In the genomic region with DNA sequence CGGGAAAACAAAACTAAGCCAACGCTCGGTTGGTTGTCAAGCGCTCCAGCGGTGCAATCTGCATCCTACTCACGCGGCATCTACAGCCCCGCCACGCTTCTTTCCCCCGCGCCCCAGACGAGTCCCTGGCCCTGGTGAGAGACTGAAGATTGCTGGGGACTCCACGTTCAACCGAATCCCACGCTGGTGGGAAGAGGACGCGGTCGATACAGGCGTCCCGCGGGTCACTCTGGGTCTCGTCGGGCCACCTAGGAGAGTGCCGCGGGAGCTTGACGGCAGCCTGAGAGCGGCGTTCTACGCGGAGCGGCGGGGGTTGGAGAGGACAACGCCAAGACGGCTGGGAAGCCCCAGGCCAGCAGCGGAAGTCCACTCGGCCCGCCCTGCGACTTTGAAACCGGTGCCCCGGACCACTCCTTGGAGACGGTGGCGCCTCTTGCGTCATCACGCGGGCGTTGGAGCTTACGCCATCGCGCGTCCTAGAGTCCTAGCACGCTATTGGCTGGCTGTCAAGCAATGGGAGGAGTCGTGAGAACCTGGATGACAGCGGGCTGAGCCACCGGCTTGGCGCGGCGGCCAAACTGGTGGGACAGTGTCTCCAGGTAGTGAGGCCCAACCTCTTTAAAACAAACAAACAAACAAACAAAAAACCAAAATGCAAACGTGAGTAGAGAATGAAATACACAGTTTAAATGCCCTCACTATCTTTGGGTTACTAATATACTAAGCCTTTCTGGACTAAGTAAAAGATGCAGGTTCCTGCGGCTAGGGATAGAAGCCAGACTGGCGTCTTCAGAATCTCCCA, we compare ENCODE assay signal across 1 cellular context.
TF ChIP-seq lines count a peak whose summit lies in the region.

A gene (minus strand): TSS at position 367 of the 802 bp plus-strand sequence. CDS start 436 bp downstream, outside the sequence.

TF ChIP-seq in HepG2, 621 proteins besides CTCF, POLR2A, EP300 and RAD21 (continued from another document and continues in another):
- TF ChIP-seq, protein P1, sequence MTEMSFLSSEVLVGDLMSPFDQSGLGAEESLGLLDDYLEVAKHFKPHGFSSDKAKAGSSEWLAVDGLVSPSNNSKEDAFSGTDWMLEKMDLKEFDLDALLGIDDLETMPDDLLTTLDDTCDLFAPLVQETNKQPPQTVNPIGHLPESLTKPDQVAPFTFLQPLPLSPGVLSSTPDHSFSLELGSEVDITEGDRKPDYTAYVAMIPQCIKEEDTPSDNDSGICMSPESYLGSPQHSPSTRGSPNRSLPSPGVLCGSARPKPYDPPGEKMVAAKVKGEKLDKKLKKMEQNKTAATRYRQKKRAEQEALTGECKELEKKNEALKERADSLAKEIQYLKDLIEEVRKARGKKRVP (CRISPR knock-in tag; IDR thresholded peaks at IDR 0.05): peak in 1 of 2 experiments; percentile 93; a peak in 2 of 4 replicates
- TF ChIP-seq, protein P2, sequence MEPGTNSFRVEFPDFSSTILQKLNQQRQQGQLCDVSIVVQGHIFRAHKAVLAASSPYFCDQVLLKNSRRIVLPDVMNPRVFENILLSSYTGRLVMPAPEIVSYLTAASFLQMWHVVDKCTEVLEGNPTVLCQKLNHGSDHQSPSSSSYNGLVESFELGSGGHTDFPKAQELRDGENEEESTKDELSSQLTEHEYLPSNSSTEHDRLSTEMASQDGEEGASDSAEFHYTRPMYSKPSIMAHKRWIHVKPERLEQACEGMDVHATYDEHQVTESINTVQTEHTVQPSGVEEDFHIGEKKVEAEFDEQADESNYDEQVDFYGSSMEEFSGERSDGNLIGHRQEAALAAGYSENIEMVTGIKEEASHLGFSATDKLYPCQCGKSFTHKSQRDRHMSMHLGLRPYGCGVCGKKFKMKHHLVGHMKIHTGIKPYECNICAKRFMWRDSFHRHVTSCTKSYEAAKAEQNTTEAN (CRISPR knock-in tag; conservative IDR thresholded peaks at IDR 0.05): 0 out of 2 replicates have a peak, but pooled peaks have one; percentile 16
- TF ChIP-seq, protein P3, sequence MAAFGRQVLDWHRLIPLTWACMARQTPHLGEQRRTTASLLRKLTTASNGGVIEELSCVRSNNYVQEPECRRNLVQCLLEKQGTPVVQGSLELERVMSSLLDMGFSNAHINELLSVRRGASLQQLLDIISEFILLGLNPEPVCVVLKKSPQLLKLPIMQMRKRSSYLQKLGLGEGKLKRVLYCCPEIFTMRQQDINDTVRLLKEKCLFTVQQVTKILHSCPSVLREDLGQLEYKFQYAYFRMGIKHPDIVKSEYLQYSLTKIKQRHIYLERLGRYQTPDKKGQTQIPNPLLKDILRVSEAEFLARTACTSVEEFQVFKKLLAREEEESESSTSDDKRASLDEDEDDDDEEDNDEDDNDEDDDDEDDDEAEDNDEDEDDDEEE (CRISPR knock-in tag; IDR thresholded peaks at IDR 0.05): no peak; the same call in 1 of the 2 replicates
- TF ChIP-seq, protein P4, sequence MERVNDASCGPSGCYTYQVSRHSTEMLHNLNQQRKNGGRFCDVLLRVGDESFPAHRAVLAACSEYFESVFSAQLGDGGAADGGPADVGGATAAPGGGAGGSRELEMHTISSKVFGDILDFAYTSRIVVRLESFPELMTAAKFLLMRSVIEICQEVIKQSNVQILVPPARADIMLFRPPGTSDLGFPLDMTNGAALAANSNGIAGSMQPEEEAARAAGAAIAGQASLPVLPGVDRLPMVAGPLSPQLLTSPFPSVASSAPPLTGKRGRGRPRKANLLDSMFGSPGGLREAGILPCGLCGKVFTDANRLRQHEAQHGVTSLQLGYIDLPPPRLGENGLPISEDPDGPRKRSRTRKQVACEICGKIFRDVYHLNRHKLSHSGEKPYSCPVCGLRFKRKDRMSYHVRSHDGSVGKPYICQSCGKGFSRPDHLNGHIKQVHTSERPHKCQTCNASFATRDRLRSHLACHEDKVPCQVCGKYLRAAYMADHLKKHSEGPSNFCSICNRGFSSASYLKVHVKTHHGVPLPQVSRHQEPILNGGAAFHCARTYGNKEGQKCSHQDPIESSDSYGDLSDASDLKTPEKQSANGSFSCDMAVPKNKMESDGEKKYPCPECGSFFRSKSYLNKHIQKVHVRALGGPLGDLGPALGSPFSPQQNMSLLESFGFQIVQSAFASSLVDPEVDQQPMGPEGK (CRISPR knock-in tag; IDR thresholded peaks at IDR 0.05): peak; percentile 36
- TF ChIP-seq YEATS4 (CRISPR knock-in tag; IDR thresholded peaks at IDR 0.05; ENCODE audit: borderline replicate concordance) (peak; percentile 75; the same call in 1 of the 2 replicates), NFYB (CRISPR knock-in tag; IDR thresholded peaks at IDR 0.05) (peak; percentile 82), CREM (IDR thresholded peaks at IDR 0.05) (peak; percentile 91), CREM (CRISPR knock-in tag; IDR thresholded peaks at IDR 0.05) (no peak; the same call in 1 of the 2 replicates), CHD2 (IDR thresholded peaks at IDR 0.05; ENCODE audit: low read depth, low read length) (no peak; the same call in 1 of the 2 replicates), ZNF431 (CRISPR knock-in tag; IDR thresholded peaks at IDR 0.05; ENCODE audit: borderline replicate concordance, low read depth) (no peak; the same call in 1 of the 2 replicates), ZBTB7B (CRISPR knock-in tag; IDR thresholded peaks at IDR 0.05) (0 out of 2 replicates have a peak, but pooled peaks have one; percentile 22), LCORL (IDR thresholded peaks at IDR 0.05) (no peak), LCORL (CRISPR knock-in tag; IDR thresholded peaks at IDR 0.05) (0 out of 2 replicates have a peak, but pooled peaks have one; percentile 44), REPIN1 (CRISPR knock-in tag; IDR thresholded peaks at IDR 0.05; ENCODE audit: borderline replicate concordance, low read depth) (peak; percentile 80), TGIF2 (CRISPR knock-in tag; IDR thresholded peaks at IDR 0.05) (peak; percentile 96), ISL2 (CRISPR knock-in tag; IDR thresholded peaks at IDR 0.05) (peak; percentile 38; the same call in 1 of the 2 replicates), SRY (CRISPR knock-in tag; IDR thresholded peaks at IDR 0.05) (no peak; the same call in 1 of the 2 replicates), KDM5A (IDR thresholded peaks at IDR 0.05; ENCODE audit: borderline replicate concordance, low read length) (no peak; the same call in 1 of the 2 replicates), ZNF737 (CRISPR knock-in tag; IDR thresholded peaks at IDR 0.05; ENCODE audit: borderline replicate concordance) (0 out of 2 replicates have a peak, but pooled peaks have one; percentile 85), ZNF441 (CRISPR knock-in tag; IDR thresholded peaks at IDR 0.05; ENCODE audit: borderline replicate concordance) (no peak), CEBPB (IDR thresholded peaks at IDR 0.05; ENCODE audit: borderline replicate concordance, low read depth, low read length) (peak; percentile 100), ZBTB21 (CRISPR knock-in tag; IDR thresholded peaks at IDR 0.05) (peak; percentile 91), FOXA3 (CRISPR knock-in tag; IDR thresholded peaks at IDR 0.05) (peak; percentile 49), PTBP1 (IDR thresholded peaks at IDR 0.05; ENCODE audit: low read depth, low read length, poor library complexity, severe bottlenecking) (peak; percentile 42), ZNF567 (CRISPR knock-in tag; IDR thresholded peaks at IDR 0.05; ENCODE audit: borderline replicate concordance) (no peak), HNRNPUL1 (IDR thresholded peaks at IDR 0.05; ENCODE audit: low read depth, low read length) (no peak), ZNF138 (CRISPR knock-in tag; IDR thresholded peaks at IDR 0.05; ENCODE audit: low read depth) (peak; percentile 20; the same call in 1 of the 2 replicates), ZNF839 (CRISPR knock-in tag; IDR thresholded peaks at IDR 0.05; ENCODE audit: borderline replicate concordance) (peak; percentile 69; the same call in 1 of the 2 replicates), ZNF773 (CRISPR knock-in tag; IDR thresholded peaks at IDR 0.05; ENCODE audit: borderline replicate concordance) (0 out of 2 replicates have a peak, but pooled peaks have one; percentile 33)
- TF ChIP-seq, protein P5, sequence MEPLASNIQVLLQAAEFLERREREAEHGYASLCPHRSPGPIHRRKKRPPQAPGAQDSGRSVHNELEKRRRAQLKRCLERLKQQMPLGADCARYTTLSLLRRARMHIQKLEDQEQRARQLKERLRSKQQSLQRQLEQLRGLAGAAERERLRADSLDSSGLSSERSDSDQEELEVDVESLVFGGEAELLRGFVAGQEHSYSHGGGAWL (CRISPR knock-in tag; IDR thresholded peaks at IDR 0.05): peak; percentile 79
- TF ChIP-seq, protein P6, sequence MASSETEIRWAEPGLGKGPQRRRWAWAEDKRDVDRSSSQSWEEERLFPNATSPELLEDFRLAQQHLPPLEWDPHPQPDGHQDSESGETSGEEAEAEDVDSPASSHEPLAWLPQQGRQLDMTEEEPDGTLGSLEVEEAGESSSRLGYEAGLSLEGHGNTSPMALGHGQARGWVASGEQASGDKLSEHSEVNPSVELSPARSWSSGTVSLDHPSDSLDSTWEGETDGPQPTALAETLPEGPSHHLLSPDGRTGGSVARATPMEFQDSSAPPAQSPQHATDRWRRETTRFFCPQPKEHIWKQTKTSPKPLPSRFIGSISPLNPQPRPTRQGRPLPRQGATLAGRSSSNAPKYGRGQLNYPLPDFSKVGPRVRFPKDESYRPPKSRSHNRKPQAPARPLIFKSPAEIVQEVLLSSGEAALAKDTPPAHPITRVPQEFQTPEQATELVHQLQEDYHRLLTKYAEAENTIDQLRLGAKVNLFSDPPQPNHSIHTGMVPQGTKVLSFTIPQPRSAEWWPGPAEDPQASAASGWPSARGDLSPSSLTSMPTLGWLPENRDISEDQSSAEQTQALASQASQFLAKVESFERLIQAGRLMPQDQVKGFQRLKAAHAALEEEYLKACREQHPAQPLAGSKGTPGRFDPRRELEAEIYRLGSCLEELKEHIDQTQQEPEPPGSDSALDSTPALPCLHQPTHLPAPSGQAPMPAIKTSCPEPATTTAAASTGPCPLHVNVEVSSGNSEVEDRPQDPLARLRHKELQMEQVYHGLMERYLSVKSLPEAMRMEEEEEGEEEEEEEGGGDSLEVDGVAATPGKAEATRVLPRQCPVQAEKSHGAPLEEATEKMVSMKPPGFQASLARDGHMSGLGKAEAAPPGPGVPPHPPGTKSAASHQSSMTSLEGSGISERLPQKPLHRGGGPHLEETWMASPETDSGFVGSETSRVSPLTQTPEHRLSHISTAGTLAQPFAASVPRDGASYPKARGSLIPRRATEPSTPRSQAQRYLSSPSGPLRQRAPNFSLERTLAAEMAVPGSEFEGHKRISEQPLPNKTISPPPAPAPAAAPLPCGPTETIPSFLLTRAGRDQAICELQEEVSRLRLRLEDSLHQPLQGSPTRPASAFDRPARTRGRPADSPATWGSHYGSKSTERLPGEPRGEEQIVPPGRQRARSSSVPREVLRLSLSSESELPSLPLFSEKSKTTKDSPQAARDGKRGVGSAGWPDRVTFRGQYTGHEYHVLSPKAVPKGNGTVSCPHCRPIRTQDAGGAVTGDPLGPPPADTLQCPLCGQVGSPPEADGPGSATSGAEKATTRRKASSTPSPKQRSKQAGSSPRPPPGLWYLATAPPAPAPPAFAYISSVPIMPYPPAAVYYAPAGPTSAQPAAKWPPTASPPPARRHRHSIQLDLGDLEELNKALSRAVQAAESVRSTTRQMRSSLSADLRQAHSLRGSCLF (CRISPR knock-in tag; IDR thresholded peaks at IDR 0.05; ENCODE audit: borderline replicate concordance): no peak
- TF ChIP-seq, protein P7, sequence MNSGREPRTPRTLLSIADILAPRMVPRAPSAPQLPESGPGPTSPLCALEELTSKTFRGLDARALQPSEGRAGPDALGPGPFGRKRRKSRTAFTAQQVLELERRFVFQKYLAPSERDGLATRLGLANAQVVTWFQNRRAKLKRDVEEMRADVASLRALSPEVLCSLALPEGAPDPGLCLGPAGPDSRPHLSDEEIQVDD (CRISPR knock-in tag; IDR thresholded peaks at IDR 0.05; ENCODE audit: borderline replicate concordance): no peak
- TF ChIP-seq, protein P8, sequence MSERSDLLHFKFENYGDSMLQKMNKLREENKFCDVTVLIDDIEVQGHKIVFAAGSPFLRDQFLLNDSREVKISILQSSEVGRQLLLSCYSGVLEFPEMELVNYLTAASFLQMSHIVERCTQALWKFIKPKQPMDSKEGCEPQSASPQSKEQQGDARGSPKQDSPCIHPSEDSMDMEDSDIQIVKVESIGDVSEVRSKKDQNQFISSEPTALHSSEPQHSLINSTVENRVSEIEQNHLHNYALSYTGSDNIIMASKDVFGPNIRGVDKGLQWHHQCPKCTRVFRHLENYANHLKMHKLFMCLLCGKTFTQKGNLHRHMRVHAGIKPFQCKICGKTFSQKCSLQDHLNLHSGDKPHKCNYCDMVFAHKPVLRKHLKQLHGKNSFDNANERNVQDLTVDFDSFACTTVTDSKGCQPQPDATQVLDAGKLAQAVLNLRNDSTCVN (CRISPR knock-in tag; IDR thresholded peaks at IDR 0.05; ENCODE audit: borderline replicate concordance): peak; percentile 36; the same call in 1 of the 2 replicates
- TF ChIP-seq, protein P9, sequence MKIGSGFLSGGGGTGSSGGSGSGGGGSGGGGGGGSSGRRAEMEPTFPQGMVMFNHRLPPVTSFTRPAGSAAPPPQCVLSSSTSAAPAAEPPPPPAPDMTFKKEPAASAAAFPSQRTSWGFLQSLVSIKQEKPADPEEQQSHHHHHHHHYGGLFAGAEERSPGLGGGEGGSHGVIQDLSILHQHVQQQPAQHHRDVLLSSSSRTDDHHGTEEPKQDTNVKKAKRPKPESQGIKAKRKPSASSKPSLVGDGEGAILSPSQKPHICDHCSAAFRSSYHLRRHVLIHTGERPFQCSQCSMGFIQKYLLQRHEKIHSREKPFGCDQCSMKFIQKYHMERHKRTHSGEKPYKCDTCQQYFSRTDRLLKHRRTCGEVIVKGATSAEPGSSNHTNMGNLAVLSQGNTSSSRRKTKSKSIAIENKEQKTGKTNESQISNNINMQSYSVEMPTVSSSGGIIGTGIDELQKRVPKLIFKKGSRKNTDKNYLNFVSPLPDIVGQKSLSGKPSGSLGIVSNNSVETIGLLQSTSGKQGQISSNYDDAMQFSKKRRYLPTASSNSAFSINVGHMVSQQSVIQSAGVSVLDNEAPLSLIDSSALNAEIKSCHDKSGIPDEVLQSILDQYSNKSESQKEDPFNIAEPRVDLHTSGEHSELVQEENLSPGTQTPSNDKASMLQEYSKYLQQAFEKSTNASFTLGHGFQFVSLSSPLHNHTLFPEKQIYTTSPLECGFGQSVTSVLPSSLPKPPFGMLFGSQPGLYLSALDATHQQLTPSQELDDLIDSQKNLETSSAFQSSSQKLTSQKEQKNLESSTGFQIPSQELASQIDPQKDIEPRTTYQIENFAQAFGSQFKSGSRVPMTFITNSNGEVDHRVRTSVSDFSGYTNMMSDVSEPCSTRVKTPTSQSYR (CRISPR knock-in tag; IDR thresholded peaks at IDR 0.05; ENCODE audit: borderline replicate concordance): no peak
- TF ChIP-seq, protein P10, sequence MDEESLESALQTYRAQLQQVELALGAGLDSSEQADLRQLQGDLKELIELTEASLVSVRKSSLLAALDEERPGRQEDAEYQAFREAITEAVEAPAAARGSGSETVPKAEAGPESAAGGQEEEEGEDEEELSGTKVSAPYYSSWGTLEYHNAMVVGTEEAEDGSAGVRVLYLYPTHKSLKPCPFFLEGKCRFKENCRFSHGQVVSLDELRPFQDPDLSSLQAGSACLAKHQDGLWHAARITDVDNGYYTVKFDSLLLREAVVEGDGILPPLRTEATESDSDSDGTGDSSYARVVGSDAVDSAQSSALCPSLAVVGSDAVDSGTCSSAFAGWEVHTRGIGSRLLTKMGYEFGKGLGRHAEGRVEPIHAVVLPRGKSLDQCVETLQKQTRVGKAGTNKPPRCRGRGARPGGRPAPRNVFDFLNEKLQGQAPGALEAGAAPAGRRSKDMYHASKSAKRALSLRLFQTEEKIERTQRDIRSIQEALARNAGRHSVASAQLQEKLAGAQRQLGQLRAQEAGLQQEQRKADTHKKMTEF (CRISPR knock-in tag; IDR thresholded peaks at IDR 0.05): peak; percentile 78
